ENCODE assay signal across 1 cellular context in the genomic region with DNA sequence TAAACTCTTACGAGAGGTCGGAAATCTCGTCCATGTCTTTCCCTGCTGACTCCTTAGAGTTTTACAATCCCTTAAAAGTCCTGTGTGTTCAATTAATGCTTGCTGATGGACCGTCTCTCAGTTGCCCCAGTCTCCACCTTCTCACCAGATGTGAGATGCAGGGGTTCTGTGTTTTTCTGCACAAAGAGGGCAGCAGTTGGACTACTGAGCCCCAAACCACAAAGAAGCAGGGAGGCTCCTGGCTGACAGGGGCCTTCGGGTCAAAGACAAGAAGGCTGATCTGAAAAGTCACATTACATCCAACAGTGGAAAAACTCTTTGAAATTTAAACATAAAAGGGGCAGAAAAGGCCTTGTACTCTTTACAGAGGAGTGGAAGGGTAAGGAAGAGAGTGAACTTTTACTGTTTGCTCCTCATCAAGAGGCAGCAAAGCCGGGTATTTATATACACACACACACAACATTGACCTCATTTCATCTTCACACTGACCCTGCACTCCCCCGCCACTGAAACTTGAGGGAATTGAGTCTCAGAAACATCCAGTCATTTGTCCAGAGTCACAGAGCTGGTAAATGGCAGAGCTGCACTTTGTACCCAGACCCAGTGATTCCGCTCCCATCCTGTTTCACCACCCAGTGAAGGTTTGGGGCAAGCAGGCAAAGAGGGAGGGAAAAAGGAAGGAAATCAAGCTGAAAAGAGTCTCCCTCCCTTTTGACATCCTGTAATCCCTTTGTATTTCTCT.
TF ChIP-seq lines count a peak whose summit lies in the region.

No MANE protein-coding gene starts in this region.

TF ChIP-seq in HepG2, 621 proteins besides CTCF, POLR2A, EP300 and RAD21 (continued from another document and continues in another):
- TF ChIP-seq TMF1 (CRISPR knock-in tag; IDR thresholded peaks at IDR 0.05; ENCODE audit: low read depth) (no peak), PAF1 (CRISPR knock-in tag; IDR thresholded peaks at IDR 0.05) (no peak), FOXP1 (IDR thresholded peaks at IDR 0.05) (no peak), FOXP1 (CRISPR knock-in tag; IDR thresholded peaks at IDR 0.05) (no peak), TEAD2 (CRISPR knock-in tag; IDR thresholded peaks at IDR 0.05) (no peak), ZNF788 (CRISPR knock-in tag; IDR thresholded peaks at IDR 0.05; ENCODE audit: borderline replicate concordance) (no peak), TP53 (CRISPR knock-in tag; conservative IDR thresholded peaks at IDR 0.05) (no peak), REL (CRISPR knock-in tag; conservative IDR thresholded peaks at IDR 0.05) (no peak), ZNF24 (IDR thresholded peaks at IDR 0.05) (no peak), ZKSCAN5 (CRISPR knock-in tag; IDR thresholded peaks at IDR 0.05) (no peak), TSC22D2 (CRISPR knock-in tag; IDR thresholded peaks at IDR 0.05; ENCODE audit: borderline replicate concordance) (no peak), PHF8 (CRISPR knock-in tag; IDR thresholded peaks at IDR 0.05) (0 out of 2 replicates have a peak, but pooled peaks have one; percentile 23), EED (CRISPR knock-in tag; IDR thresholded peaks at IDR 0.05) (no peak), ZNF282 (IDR thresholded peaks at IDR 0.05; ENCODE audit: partially characterized antibody) (no peak), CAMTA2 (CRISPR knock-in tag; IDR thresholded peaks at IDR 0.05; ENCODE audit: borderline replicate concordance) (no peak), ZNF567 (CRISPR knock-in tag; IDR thresholded peaks at IDR 0.05; ENCODE audit: borderline replicate concordance) (no peak), ZNF598 (CRISPR knock-in tag; IDR thresholded peaks at IDR 0.05; ENCODE audit: borderline replicate concordance) (no peak), ZBTB7B (CRISPR knock-in tag; IDR thresholded peaks at IDR 0.05) (peak; percentile 41; the same call in 1 of the 2 replicates), ZNF44 (CRISPR knock-in tag; IDR thresholded peaks at IDR 0.05) (no peak), SKI (IDR thresholded peaks at IDR 0.05; ENCODE audit: partially characterized antibody) (no peak), TAF15 (IDR thresholded peaks at IDR 0.05; ENCODE audit: low read depth, low read length, poor library complexity, severe bottlenecking) (no peak), NR1H2 (CRISPR knock-in tag; IDR thresholded peaks at IDR 0.05; ENCODE audit: borderline replicate concordance, low read depth) (no peak), SPEN (CRISPR knock-in tag; IDR thresholded peaks at IDR 0.05; ENCODE audit: low read depth) (no peak), ZNF878 (CRISPR knock-in tag; IDR thresholded peaks at IDR 0.05) (no peak; the same call in 1 of the 2 replicates), CC2D1A (CRISPR knock-in tag; IDR thresholded peaks at IDR 0.05) (no peak), ZNF446 (CRISPR knock-in tag; IDR thresholded peaks at IDR 0.05) (no peak), HDAC1 (CRISPR knock-in tag; IDR thresholded peaks at IDR 0.05) (peak; percentile 36; the same call in 1 of the 2 replicates), ZBTB1 (CRISPR knock-in tag; IDR thresholded peaks at IDR 0.05; ENCODE audit: borderline replicate concordance) (no peak), MED13 (CRISPR knock-in tag; IDR thresholded peaks at IDR 0.05) (no peak), PHB2 (IDR thresholded peaks at IDR 0.05; ENCODE audit: partially characterized antibody) (no peak), FOXA3 (CRISPR knock-in tag; IDR thresholded peaks at IDR 0.05) (no peak; the same call in 1 of the 2 replicates), TBL1XR1 (IDR thresholded peaks at IDR 0.05; ENCODE audit: borderline replicate concordance, low read length, partially characterized antibody) (no peak), CENPT (CRISPR knock-in tag; IDR thresholded peaks at IDR 0.05; ENCODE audit: low read depth) (no peak), IKZF4 (CRISPR knock-in tag; IDR thresholded peaks at IDR 0.05; ENCODE audit: borderline replicate concordance, low read depth, not compliant biosample characterization) (no peak), BRD4 (CRISPR knock-in tag; IDR thresholded peaks at IDR 0.05) (no peak), HOXD1 (CRISPR knock-in tag; IDR thresholded peaks at IDR 0.05) (no peak), ZNF83 (CRISPR knock-in tag; IDR thresholded peaks at IDR 0.05; ENCODE audit: borderline replicate concordance) (no peak), RFX3 (CRISPR knock-in tag; IDR thresholded peaks at IDR 0.05) (no peak)
- TF ChIP-seq, protein P1, sequence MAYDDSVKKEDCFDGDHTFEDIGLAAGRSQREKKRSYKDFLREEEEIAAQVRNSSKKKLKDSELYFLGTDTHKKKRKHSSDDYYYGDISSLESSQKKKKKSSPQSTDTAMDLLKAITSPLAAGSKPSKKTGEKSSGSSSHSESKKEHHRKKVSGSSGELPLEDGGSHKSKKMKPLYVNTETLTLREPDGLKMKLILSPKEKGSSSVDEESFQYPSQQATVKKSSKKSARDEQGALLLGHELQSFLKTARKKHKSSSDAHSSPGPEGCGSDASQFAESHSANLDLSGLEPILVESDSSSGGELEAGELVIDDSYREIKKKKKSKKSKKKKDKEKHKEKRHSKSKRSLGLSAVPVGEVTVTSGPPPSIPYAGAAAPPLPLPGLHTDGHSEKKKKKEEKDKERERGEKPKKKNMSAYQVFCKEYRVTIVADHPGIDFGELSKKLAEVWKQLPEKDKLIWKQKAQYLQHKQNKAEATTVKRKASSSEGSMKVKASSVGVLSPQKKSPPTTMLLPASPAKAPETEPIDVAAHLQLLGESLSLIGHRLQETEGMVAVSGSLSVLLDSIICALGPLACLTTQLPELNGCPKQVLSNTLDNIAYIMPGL (CRISPR knock-in tag; IDR thresholded peaks at IDR 0.05; ENCODE audit: borderline replicate concordance in 1 of 2, low read depth in 1 of 2): no peak
- TF ChIP-seq, protein P2, sequence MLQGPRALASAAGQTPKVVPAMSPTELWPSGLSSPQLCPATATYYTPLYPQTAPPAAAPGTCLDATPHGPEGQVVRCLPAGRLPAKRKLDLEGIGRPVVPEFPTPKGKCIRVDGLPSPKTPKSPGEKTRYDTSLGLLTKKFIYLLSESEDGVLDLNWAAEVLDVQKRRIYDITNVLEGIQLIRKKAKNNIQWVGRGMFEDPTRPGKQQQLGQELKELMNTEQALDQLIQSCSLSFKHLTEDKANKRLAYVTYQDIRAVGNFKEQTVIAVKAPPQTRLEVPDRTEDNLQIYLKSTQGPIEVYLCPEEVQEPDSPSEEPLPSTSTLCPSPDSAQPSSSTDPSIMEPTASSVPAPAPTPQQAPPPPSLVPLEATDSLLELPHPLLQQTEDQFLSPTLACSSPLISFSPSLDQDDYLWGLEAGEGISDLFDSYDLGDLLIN (CRISPR knock-in tag; IDR thresholded peaks at IDR 0.05; ENCODE audit: borderline replicate concordance): no peak
- TF ChIP-seq, protein P3, sequence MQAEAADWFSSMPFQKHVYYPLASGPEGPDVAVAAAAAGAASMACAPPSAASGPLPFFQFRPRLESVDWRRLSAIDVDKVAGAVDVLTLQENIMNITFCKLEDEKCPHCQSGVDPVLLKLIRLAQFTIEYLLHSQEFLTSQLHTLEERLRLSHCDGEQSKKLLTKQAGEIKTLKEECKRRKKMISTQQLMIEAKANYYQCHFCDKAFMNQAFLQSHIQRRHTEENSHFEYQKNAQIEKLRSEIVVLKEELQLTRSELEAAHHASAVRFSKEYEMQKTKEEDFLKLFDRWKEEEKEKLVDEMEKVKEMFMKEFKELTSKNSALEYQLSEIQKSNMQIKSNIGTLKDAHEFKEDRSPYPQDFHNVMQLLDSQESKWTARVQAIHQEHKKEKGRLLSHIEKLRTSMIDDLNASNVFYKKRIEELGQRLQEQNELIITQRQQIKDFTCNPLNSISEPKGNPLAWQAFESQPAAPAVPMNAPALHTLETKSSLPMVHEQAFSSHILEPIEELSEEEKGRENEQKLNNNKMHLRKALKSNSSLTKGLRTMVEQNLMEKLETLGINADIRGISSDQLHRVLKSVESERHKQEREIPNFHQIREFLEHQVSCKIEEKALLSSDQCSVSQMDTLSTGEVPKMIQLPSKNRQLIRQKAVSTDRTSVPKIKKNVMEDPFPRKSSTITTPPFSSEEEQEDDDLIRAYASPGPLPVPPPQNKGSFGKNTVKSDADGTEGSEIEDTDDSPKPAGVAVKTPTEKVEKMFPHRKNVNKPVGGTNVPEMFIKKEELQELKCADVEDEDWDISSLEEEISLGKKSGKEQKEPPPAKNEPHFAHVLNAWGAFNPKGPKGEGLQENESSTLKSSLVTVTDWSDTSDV (CRISPR knock-in tag; IDR thresholded peaks at IDR 0.05): no peak
- TF ChIP-seq, protein P4, sequence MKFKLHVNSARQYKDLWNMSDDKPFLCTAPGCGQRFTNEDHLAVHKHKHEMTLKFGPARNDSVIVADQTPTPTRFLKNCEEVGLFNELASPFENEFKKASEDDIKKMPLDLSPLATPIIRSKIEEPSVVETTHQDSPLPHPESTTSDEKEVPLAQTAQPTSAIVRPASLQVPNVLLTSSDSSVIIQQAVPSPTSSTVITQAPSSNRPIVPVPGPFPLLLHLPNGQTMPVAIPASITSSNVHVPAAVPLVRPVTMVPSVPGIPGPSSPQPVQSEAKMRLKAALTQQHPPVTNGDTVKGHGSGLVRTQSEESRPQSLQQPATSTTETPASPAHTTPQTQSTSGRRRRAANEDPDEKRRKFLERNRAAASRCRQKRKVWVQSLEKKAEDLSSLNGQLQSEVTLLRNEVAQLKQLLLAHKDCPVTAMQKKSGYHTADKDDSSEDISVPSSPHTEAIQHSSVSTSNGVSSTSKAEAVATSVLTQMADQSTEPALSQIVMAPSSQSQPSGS (CRISPR knock-in tag; IDR thresholded peaks at IDR 0.05): no peak
- TF ChIP-seq, protein P5, sequence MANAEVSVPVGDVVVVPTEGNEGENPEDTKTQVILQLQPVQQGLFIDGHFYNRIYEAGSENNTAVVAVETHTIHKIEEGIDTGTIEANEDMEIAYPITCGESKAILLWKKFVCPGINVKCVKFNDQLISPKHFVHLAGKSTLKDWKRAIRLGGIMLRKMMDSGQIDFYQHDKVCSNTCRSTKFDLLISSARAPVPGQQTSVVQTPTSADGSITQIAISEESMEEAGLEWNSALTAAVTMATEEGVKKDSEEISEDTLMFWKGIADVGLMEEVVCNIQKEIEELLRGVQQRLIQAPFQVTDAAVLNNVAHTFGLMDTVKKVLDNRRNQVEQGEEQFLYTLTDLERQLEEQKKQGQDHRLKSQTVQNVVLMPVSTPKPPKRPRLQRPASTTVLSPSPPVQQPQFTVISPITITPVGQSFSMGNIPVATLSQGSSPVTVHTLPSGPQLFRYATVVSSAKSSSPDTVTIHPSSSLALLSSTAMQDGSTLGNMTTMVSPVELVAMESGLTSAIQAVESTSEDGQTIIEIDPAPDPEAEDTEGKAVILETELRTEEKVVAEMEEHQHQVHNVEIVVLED (CRISPR knock-in tag; IDR thresholded peaks at IDR 0.05; ENCODE audit: borderline replicate concordance): no peak
- TF ChIP-seq, protein P6, sequence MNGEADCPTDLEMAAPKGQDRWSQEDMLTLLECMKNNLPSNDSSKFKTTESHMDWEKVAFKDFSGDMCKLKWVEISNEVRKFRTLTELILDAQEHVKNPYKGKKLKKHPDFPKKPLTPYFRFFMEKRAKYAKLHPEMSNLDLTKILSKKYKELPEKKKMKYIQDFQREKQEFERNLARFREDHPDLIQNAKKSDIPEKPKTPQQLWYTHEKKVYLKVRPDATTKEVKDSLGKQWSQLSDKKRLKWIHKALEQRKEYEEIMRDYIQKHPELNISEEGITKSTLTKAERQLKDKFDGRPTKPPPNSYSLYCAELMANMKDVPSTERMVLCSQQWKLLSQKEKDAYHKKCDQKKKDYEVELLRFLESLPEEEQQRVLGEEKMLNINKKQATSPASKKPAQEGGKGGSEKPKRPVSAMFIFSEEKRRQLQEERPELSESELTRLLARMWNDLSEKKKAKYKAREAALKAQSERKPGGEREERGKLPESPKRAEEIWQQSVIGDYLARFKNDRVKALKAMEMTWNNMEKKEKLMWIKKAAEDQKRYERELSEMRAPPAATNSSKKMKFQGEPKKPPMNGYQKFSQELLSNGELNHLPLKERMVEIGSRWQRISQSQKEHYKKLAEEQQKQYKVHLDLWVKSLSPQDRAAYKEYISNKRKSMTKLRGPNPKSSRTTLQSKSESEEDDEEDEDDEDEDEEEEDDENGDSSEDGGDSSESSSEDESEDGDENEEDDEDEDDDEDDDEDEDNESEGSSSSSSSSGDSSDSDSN (CRISPR knock-in tag; IDR thresholded peaks at IDR 0.05): no peak
- TF ChIP-seq, protein P7, sequence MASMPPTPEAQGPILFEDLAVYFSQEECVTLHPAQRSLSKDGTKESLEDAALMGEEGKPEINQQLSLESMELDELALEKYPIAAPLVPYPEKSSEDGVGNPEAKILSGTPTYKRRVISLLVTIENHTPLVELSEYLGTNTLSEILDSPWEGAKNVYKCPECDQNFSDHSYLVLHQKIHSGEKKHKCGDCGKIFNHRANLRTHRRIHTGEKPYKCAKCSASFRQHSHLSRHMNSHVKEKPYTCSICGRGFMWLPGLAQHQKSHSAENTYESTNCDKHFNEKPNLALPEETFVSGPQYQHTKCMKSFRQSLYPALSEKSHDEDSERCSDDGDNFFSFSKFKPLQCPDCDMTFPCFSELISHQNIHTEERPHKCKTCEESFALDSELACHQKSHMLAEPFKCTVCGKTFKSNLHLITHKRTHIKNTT (CRISPR knock-in tag; IDR thresholded peaks at IDR 0.05): no peak
- TF ChIP-seq, protein P8, sequence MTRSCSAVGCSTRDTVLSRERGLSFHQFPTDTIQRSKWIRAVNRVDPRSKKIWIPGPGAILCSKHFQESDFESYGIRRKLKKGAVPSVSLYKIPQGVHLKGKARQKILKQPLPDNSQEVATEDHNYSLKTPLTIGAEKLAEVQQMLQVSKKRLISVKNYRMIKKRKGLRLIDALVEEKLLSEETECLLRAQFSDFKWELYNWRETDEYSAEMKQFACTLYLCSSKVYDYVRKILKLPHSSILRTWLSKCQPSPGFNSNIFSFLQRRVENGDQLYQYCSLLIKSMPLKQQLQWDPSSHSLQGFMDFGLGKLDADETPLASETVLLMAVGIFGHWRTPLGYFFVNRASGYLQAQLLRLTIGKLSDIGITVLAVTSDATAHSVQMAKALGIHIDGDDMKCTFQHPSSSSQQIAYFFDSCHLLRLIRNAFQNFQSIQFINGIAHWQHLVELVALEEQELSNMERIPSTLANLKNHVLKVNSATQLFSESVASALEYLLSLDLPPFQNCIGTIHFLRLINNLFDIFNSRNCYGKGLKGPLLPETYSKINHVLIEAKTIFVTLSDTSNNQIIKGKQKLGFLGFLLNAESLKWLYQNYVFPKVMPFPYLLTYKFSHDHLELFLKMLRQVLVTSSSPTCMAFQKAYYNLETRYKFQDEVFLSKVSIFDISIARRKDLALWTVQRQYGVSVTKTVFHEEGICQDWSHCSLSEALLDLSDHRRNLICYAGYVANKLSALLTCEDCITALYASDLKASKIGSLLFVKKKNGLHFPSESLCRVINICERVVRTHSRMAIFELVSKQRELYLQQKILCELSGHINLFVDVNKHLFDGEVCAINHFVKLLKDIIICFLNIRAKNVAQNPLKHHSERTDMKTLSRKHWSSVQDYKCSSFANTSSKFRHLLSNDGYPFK (CRISPR knock-in tag; IDR thresholded peaks at IDR 0.05; ENCODE audit: borderline replicate concordance): no peak
- TF ChIP-seq, protein P9, sequence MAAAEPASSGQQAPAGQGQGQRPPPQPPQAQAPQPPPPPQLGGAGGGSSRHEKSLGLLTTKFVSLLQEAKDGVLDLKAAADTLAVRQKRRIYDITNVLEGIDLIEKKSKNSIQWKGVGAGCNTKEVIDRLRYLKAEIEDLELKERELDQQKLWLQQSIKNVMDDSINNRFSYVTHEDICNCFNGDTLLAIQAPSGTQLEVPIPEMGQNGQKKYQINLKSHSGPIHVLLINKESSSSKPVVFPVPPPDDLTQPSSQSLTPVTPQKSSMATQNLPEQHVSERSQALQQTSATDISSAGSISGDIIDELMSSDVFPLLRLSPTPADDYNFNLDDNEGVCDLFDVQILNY (CRISPR knock-in tag; conservative IDR thresholded peaks at IDR 0.05): no peak
